Comparison of ENCODE assay signal across 9 cellular contexts in genomic region chr14:106843376-106843775, GRCh38.
DNase-seq lines count a peak whose midpoint lies in the region; ATAC-seq, FAIRE-seq and TF ChIP-seq lines count a peak whose summit lies in the region.
"Had no signal": no experiment of that assay in that cellular context is flagged by ENCODE, and none has a peak within 500 bp of the region (broad histone marks: within the 10 kb centered on the region; RNA-seq: fewer than 3 reads in every experiment).

No MANE protein-coding gene starts in this region.

- no peaks in the 10 kb centered on the region for H3K27me3 Mint-ChIP-seq in T-cell

- H3K4me3 Mint-ChIP-seq in T-cell, result peak overlapping the region; percentile 92 to 99 (median 97)

- H3K79me2 ChIP-seq in HepG2 (ENCODE audit: insufficient read depth, low read length), result peaks cover 26% of the 10 kb centered on the region

- H3K27me3 ChIP-seq in right cardiac atrium (ENCODE audit: control insufficient read depth, insufficient read depth), result no peaks in the 10 kb centered on the region
- H3K27me3 ChIP-seq in right atrium auricular region, result no peaks in the 10 kb centered on the region
- H3K27me3 ChIP-seq in HepG2 (ENCODE audit: control insufficient read depth in 1 of 2, insufficient read depth in 2 of 2, low read length in 2 of 2), result no peaks in the 10 kb centered on the region
- H3K27me3 ChIP-seq in upper lobe of right lung, result no peaks in the 10 kb centered on the region
- H3K27me3 ChIP-seq in vagina, result no peaks in the 10 kb centered on the region

- intact Hi-C loops in right cardiac atrium (cut with DNase I), result no loop called here
- intact Hi-C loops in HepG2 (cut with micrococcal nuclease; ENCODE audit: unreplicated experiment), result no loop called here
- intact Hi-C loops in upper lobe of right lung (cut with DNase I), result no loop called here
- intact Hi-C loops in vagina (cut with DNase I), result no loop called here

- FAIRE-seq in HepG2 (lab: Jason Lieb, UNC), result peak; percentile 26

- peak overlapping the region; percentile 36 for H2AFZ ChIP-seq in HepG2 (ENCODE audit: low read length)

- POLR2A ChIA-PET in T-cell (lab: Charles Lee) (no interaction called here), HepG2 (lab: Yijun Ruan, JAX) (interaction anchor here (1.7 to 2.3 kb wide), 2 partner anchors 12 to 30 kb away, joined by 10 to 18 read pairs; no protein-coding TSS in a partner anchor)

- TF ChIP-seq RAD21 in HepG2 (CRISPR knock-in tag; IDR thresholded peaks at IDR 0.05), result no peak

- H3K4me1 Mint-ChIP-seq in T-cell, result peaks cover 36 to 53% (median 41%) of the 10 kb centered on the region in 3 donors

- TF ChIP-seq EP300 in HepG2 (IDR thresholded peaks at IDR 0.05; ENCODE audit: low read depth in 2 of 2, low read length in 2 of 2) (no peak), HepG2 (CRISPR knock-in tag; IDR thresholded peaks at IDR 0.05; ENCODE audit: borderline replicate concordance) (no peak)

- TF ChIP-seq CTCF in right atrium auricular region (IDR thresholded peaks at IDR 0.05) (no peak), HepG2 (CRISPR knock-in tag; IDR thresholded peaks at IDR 0.05) (no peak), upper lobe of right lung (IDR thresholded peaks at IDR 0.05) (no peak), vagina (IDR thresholded peaks at IDR 0.05) (no peak)

- no peak overlapping the region for H3K27ac ChIP-seq in right cardiac atrium (ENCODE audit: low read length)
- no peak overlapping the region for H3K27ac ChIP-seq in right atrium auricular region
- H3K27ac ChIP-seq in HepG2 (ENCODE audit: extremely low read length, insufficient read depth, low read length), result peak overlapping the region; percentile 95
- no peak overlapping the region for H3K27ac ChIP-seq in upper lobe of right lung
- H3K27ac ChIP-seq in vagina, result no peak overlapping the region

- BruUV-seq in HepG2 (replicated peaks; lab: Mats Ljungman, UMichigan), result no TSS peak

- WGBS in right cardiac atrium, result 57% methylated on average over 6 of the region's 6 CpGs
- WGBS in HepG2 (ENCODE audit: low lambda C conversion rate), result 26% methylated on average over 5 of the region's 6 CpGs

- H3K9me3 Mint-ChIP-seq in T-cell, result no peaks in the 10 kb centered on the region

- H3K4me2 ChIP-seq in HepG2 (ENCODE audit: low read depth, low read length), result peak overlapping the region; percentile 96

- ATAC-seq in right cardiac atrium (no peak), T-cell (replicated peaks in 1 of 4) (no peak), HepG2 (peak; percentile 7), upper lobe of right lung (no peak), GM18867 (IDR thresholded peaks at IDR 0.05; ENCODE audit: unreplicated experiment) (no peak)

- DNase-seq in right cardiac atrium (no peak), right atrium auricular region (ENCODE audit: low spot score) (no peak), T-cell (no peak), HepG2 (ENCODE audit: low spot score) (no peak), upper lobe of right lung (no peak), SKM-1 (lab: John Stamatoyannopoulos, UW; ENCODE audit: unreplicated experiment) (no peak), vagina (ENCODE audit: extremely low spot score in 2 of 2) (no peak)
- DNase-seq: DMS153 had no signal

- CTCF ChIA-PET in T-cell (lab: Charles Lee) (interaction anchor here (0.9 to 1.2 kb wide), 3 partner anchors 27 to 31 kb away, joined by 3 to 6 read pairs (median 3); no protein-coding TSS in a partner anchor), HepG2 (lab: Yijun Ruan, JAX; ENCODE audit: low intra/inter-chr PET ratio, low total read pairs) (interaction anchor here (1.1 to 4.8 kb wide), 4 partner anchors 12 to 41 kb away, joined by 3 to 54 read pairs (median 12); no protein-coding TSS in a partner anchor)

- in situ Hi-C loops in HepG2 (cut with HindIII; ENCODE audit: extremely low pct_ligation_motif_present, low pct_unique_long_range_greater_than_20kb), result no loop called here

- TF ChIP-seq POLR2A in HepG2 (IDR thresholded peaks at IDR 0.05; ENCODE audit: insufficient read depth in 1 of 2, low read depth in 2 of 2, low read length in 2 of 2), result no peak
- TF ChIP-seq POLR2A in vagina (IDR thresholded peaks at IDR 0.05), result no peak

- H3K9ac ChIP-seq in HepG2 (ENCODE audit: insufficient read depth, low read depth, low read length), result peak overlapping the region; percentile 85

- no peaks in the 10 kb centered on the region for H3K9me3 ChIP-seq in right cardiac atrium (ENCODE audit: control insufficient read depth, low read length)
- H3K9me3 ChIP-seq in right atrium auricular region, result no peaks in the 10 kb centered on the region
- no peaks in the 10 kb centered on the region for H3K9me3 ChIP-seq in HepG2 (ENCODE audit: low read length)
- no peaks in the 10 kb centered on the region for H3K9me3 ChIP-seq in upper lobe of right lung
- H3K9me3 ChIP-seq in vagina, result no peaks in the 10 kb centered on the region

- H3K36me3 Mint-ChIP-seq in T-cell, result no peaks in the 10 kb centered on the region

- H3K4me3 ChIP-seq in right cardiac atrium (ENCODE audit: low read length), result peak overlapping the region; percentile 56
- H3K4me3 ChIP-seq in right atrium auricular region, result peak overlapping the region in 1 of 2 donors; percentile 42
- peak overlapping the region; percentile 76 to 88 (median 80) for H3K4me3 ChIP-seq in HepG2 (replicated peaks in 1 of 3; ENCODE audit: insufficient read depth in 1 of 3, low read depth in 2 of 3, low read length in 3 of 3)
- peak overlapping the region; percentile 58 for H3K4me3 ChIP-seq in upper lobe of right lung
- H3K4me3 ChIP-seq in vagina, result peak overlapping the region in 1 of 2 donors; percentile 38

- H3K27ac Mint-ChIP-seq in T-cell, result peak overlapping the region; percentile 92 to 94

- H3K4me1 ChIP-seq in right cardiac atrium (ENCODE audit: control insufficient read depth, insufficient read depth, low read length) (no peaks in the 10 kb centered on the region), right atrium auricular region (peaks cover 0 to 4% of the 10 kb centered on the region in 2 donors), HepG2 (ENCODE audit: insufficient read depth, low read length) (peaks cover 45% of the 10 kb centered on the region), upper lobe of right lung (peaks cover 13% of the 10 kb centered on the region), vagina (peaks cover 8% of the 10 kb centered on the region)

- no peaks in the 10 kb centered on the region for H4K20me1 ChIP-seq in HepG2 (ENCODE audit: insufficient read depth, low read length)

- H3K36me3 ChIP-seq in right atrium auricular region, result no peaks in the 10 kb centered on the region
- H3K36me3 ChIP-seq in HepG2 (replicated peaks in 1 of 2; ENCODE audit: control insufficient read depth in 1 of 2, insufficient read depth in 2 of 2, low read length in 2 of 2), result no peaks in the 10 kb centered on the region
- no peaks in the 10 kb centered on the region for H3K36me3 ChIP-seq in upper lobe of right lung
- no peaks in the 10 kb centered on the region for H3K36me3 ChIP-seq in vagina

TF ChIP-seq in HepG2, 621 proteins besides CTCF, POLR2A, EP300 and RAD21:
- TF ChIP-seq ZNF709 (CRISPR knock-in tag; IDR thresholded peaks at IDR 0.05), result 0 out of 2 replicates have a peak, but pooled peaks have one; percentile 17
- TF ChIP-seq DZIP1 (CRISPR knock-in tag; IDR thresholded peaks at IDR 0.05), result no peak
- TF ChIP-seq TIGD3 (CRISPR knock-in tag; IDR thresholded peaks at IDR 0.05; ENCODE audit: borderline replicate concordance), result no peak
- TF ChIP-seq MEIS2 (CRISPR knock-in tag; IDR thresholded peaks at IDR 0.05), result no peak
- peak; percentile 35; the same call in 1 of the 2 replicates for TF ChIP-seq POLR2G (IDR thresholded peaks at IDR 0.05; ENCODE audit: low read depth, low read length)
- TF ChIP-seq ZBTB25 (CRISPR knock-in tag; IDR thresholded peaks at IDR 0.05), result no peak
